Comparison of ENCODE assay signal across 1 cellular context in the genomic region with DNA sequence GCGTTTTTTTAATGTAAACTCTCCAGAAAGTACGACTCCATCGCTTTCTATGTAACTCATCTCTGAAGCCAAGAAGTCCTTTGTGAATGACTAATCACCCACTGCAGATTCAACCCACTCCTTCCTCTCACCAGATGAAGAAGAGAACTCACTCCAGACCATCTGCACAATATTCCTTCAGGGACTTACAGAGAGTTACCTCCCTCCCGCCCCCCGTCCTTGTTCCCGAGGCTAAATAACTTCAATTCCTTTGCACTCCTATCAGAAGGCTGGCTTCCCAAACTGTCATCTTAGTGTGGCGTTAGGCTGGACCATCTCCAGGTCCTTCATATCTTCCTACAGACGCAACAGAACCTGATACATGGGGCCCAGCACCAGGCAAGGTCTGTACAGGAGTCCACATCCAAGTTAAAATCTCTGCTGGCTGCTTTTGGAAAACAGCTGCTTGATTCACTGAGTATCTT.
TF ChIP-seq lines count a peak whose summit lies in the region.

No MANE protein-coding gene starts in this region.

TF ChIP-seq in SK-N-SH, 30 proteins besides CTCF, POLR2A, EP300 and RAD21 (continued from another document):
- TF ChIP-seq MEF2A (IDR thresholded peaks at IDR 0.05; ENCODE audit: borderline replicate concordance, low read depth), result no peak
- TF ChIP-seq TAF1 (IDR thresholded peaks at IDR 0.05; ENCODE audit: borderline replicate concordance, low read depth, low read length), result no peak
- no peak for TF ChIP-seq NRF1 (IDR thresholded peaks at IDR 0.05; ENCODE audit: low read depth, low read length)
- peak; percentile 57; the same call in 1 of the 2 replicates for TF ChIP-seq FOXM1 (IDR thresholded peaks at IDR 0.05; ENCODE audit: low read depth)
- no peak for TF ChIP-seq FOXJ3 (CRISPR knock-in tag; IDR thresholded peaks at IDR 0.05)
- TF ChIP-seq TEAD4 (IDR thresholded peaks at IDR 0.05; ENCODE audit: borderline replicate concordance, insufficient read depth), result peak; percentile 66; the same call in 1 of the 2 replicates
TF ChIP-seq in SK-N-SH: peak in this region for 13.
